In the genomic region with DNA sequence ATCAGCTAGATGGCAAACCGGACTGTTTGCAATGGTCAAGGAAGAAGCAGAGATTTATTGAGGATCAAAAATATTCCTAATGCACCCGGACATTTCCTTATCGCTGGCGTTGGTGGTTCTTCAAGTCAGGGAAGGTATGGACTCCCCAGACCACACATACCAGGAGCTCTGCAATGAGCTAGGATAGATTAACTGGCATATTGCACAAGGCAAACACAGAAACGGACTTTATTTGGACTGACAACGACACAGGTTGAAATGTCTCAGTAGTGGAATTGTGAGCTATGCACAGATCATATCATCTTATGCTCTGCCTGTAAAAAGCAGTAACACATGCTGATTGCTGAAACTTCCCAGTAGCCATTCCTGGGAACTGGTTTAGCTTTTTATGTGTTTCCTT, we compare ENCODE assay signal across 11 cellular contexts. TPM values are rescaled to one million over a fixed set of nuclear protein-coding genes. Genes with fewer than 3 reads are reported as not detected.
A peak's percentile ranks its signal among the peaks of the same experiment; 100 is the strongest.
DNase-seq lines count a peak whose midpoint lies in the region; ATAC-seq and TF ChIP-seq lines count a peak whose summit lies in the region.
"Had no signal": no experiment of that assay in that cellular context is flagged by ENCODE, and none has a peak within 500 bp of the region (broad histone marks: within the 10 kb centered on the region; RNA-seq: fewer than 3 reads in every experiment).

No MANE protein-coding gene starts in this region.

- no peaks in the 10 kb centered on the region for H3K9me3 Mint-ChIP-seq in naive thymus-derived CD4-positive, alpha-beta T cell

- peak overlapping the region in 6 of 10 donors; percentile 21 to 85 (median 50) for H3K4me3 Mint-ChIP-seq in naive thymus-derived CD4-positive, alpha-beta T cell

- no peaks in the 10 kb centered on the region for H3K79me2 ChIP-seq in smooth muscle cell (ENCODE audit: low read depth)

- no peaks in the 10 kb centered on the region for H3K9me3 ChIP-seq in naive thymus-derived CD4-positive, alpha-beta T cell (ENCODE audit: control insufficient read depth in 2 of 3, low read length in 3 of 3)
- H3K9me3 ChIP-seq in transverse colon (no peaks in the 10 kb centered on the region), smooth muscle cell (replicated peaks; ENCODE audit: low read depth) (no peaks in the 10 kb centered on the region)
- H3K9me3 ChIP-seq: body of pancreas had no signal

- H3K9ac ChIP-seq in smooth muscle cell (ENCODE audit: low read depth), result no peak overlapping the region

- intact Hi-C loops in dorsolateral prefrontal cortex (cut with DNase I) (loop anchor here in 1 of 2 donors (5.0 kb wide), 1 partner anchor 89 kb away; no protein-coding TSS in a partner anchor), transverse colon (cut with DNase I; ENCODE audit: low total_unique reads) (no loop called here)
- intact Hi-C loops in naive thymus-derived CD4-positive, alpha-beta T cell (cut with micrococcal nuclease), result loop anchor here in 1 of 2 donors (5.0 kb wide), 1 partner anchor 236 kb away; a partner anchor contains a TSS

- H3K4me1 ChIP-seq in naive thymus-derived CD4-positive, alpha-beta T cell (ENCODE audit: control insufficient read depth in 2 of 2, insufficient read depth in 2 of 2, low read length in 2 of 2), result peaks cover 0 to 7% of the 10 kb centered on the region in 2 donors
- H3K4me1 ChIP-seq in transverse colon, result peaks cover 0 to 6% (median 0%) of the 10 kb centered on the region in 4 donors
- no peaks in the 10 kb centered on the region for H3K4me1 ChIP-seq in smooth muscle cell (ENCODE audit: low read depth)

- no peak for TF ChIP-seq EP300 in transverse colon (IDR thresholded peaks at IDR 0.05; ENCODE audit: low read depth)

- in situ Hi-C loops in transverse colon (cut with MboI; ENCODE audit: low pct_ligation_motif_present in 1 of 4, low pct_unique_long_range_greater_than_20kb in 1 of 4, low sequenced_read_pairs in 3 of 4), result no loop called here

- H3K27ac Mint-ChIP-seq in naive thymus-derived CD4-positive, alpha-beta T cell, result peak overlapping the region in 3 of 9 donors; percentile 2 to 44 (median 3)

- peaks cover 0 to 5% (median 3%) of the 10 kb centered on the region in 7 donors for H3K4me1 Mint-ChIP-seq in naive thymus-derived CD4-positive, alpha-beta T cell

- no peaks in the 10 kb centered on the region for H4K20me1 ChIP-seq in smooth muscle cell (ENCODE audit: low read depth)

- peaks cover 0 to 32% (median 0%) of the 10 kb centered on the region in 5 donors for H3K27me3 Mint-ChIP-seq in naive thymus-derived CD4-positive, alpha-beta T cell

- no peak for TF ChIP-seq POLR2A in transverse colon (IDR thresholded peaks at IDR 0.05)

- H3K4me3 ChIP-seq in dorsolateral prefrontal cortex (peak overlapping the region in 58 of 59 donors; percentile 11 to 78 (median 65)), transverse colon (peak overlapping the region in 3 of 4 donors; percentile 42 to 65 (median 53)), smooth muscle cell (no peak overlapping the region)
- no peak overlapping the region for H3K4me3 ChIP-seq in naive thymus-derived CD4-positive, alpha-beta T cell (ENCODE audit: low read length)

- H3K36me3 ChIP-seq in naive thymus-derived CD4-positive, alpha-beta T cell (ENCODE audit: control insufficient read depth in 2 of 3, insufficient read depth in 3 of 3, low read length in 3 of 3), result no peaks in the 10 kb centered on the region
- no peaks in the 10 kb centered on the region for H3K36me3 ChIP-seq in transverse colon
- no peaks in the 10 kb centered on the region for H3K36me3 ChIP-seq in smooth muscle cell (ENCODE audit: low read depth)

- POLR2A ChIA-PET in naive thymus-derived CD4-positive, alpha-beta T cell (lab: Charles Lee), result no interaction called here

- no peaks in the 10 kb centered on the region for H3K36me3 Mint-ChIP-seq in naive thymus-derived CD4-positive, alpha-beta T cell

- H3K27ac ChIP-seq in dorsolateral prefrontal cortex, result peak overlapping the region in 53 of 59 donors; percentile 19 to 88 (median 72)
- H3K27ac ChIP-seq in naive thymus-derived CD4-positive, alpha-beta T cell (ENCODE audit: low read depth, low read length), result no peak overlapping the region
- peak overlapping the region; percentile 65 to 77 (median 70) for H3K27ac ChIP-seq in transverse colon
- no peak overlapping the region for H3K27ac ChIP-seq in smooth muscle cell (ENCODE audit: low read depth)

- H3K4me2 ChIP-seq in smooth muscle cell, result no peak overlapping the region

- peak; percentile 24 for DNase-seq in NCI-H82 (lab: John Stamatoyannopoulos, UW)
- DNase-seq in NCI-H82 treated with DMSO at 0.1 percent for 48 hours (lab: John Stamatoyannopoulos, UW; ENCODE audit: unreplicated experiment), result no peak
- no peak for DNase-seq in dorsolateral prefrontal cortex
- no peak for DNase-seq in naive thymus-derived CD4-positive, alpha-beta T cell
- no peak for DNase-seq in transverse colon
- no peak for DNase-seq in EL
- DNase-seq in smooth muscle cell (lab: John Stamatoyannopoulos, UW; ENCODE audit: unreplicated experiment), result no peak
- DNase-seq: PC-3, T1000 had no signal

- H3K27me3 ChIP-seq in dorsolateral prefrontal cortex (peaks cover 0 to 37% (median 4%) of the 10 kb centered on the region in 45 donors), transverse colon (no peaks in the 10 kb centered on the region), smooth muscle cell (ENCODE audit: low read depth) (no peaks in the 10 kb centered on the region)
- H3K27me3 ChIP-seq in naive thymus-derived CD4-positive, alpha-beta T cell (ENCODE audit: control insufficient read depth in 2 of 2, insufficient read depth in 2 of 2, low read length in 2 of 2), result no peaks in the 10 kb centered on the region
- H3K27me3 ChIP-seq: body of pancreas had no signal

- CTCF ChIA-PET in naive thymus-derived CD4-positive, alpha-beta T cell (lab: Charles Lee), result no interaction called here

- TF ChIP-seq CTCF in dorsolateral prefrontal cortex (IDR thresholded peaks at IDR 0.05 in 54 of 56, conservative IDR thresholded peaks at IDR 0.05 in 2 of 56; ENCODE audit: low read depth in 1 of 56, partially characterized antibody in 56 of 56), result no peak
- no peak for TF ChIP-seq CTCF in transverse colon (IDR thresholded peaks at IDR 0.05)
- TF ChIP-seq CTCF in smooth muscle cell (IDR thresholded peaks at IDR 0.05; ENCODE audit: borderline replicate concordance, insufficient read depth, poor library complexity, severe bottlenecking), result no peak

- no peak for ATAC-seq in naive thymus-derived CD4-positive, alpha-beta T cell
- no peak for ATAC-seq in HG02571 (IDR thresholded peaks at IDR 0.05; ENCODE audit: unreplicated experiment)
- ATAC-seq: PC-3 had no signal

- WGBS in transverse colon (ENCODE audit: low coverage in 1 of 2), 2 donors, result 42% methylated on average over 6 of the region's 6 CpGs; no CpG with 5 or more reads in 1 of the 2 donors
- WGBS in smooth muscle cell (ENCODE audit: low lambda C conversion rate), result 78% methylated on average over 6 of the region's 6 CpGs

- H3F3A ChIP-seq in smooth muscle cell (ENCODE audit: low read depth), result no peaks in the 10 kb centered on the region

- no peak overlapping the region for H2AFZ ChIP-seq in smooth muscle cell (ENCODE audit: low read depth)

RNA-seq across cellular contexts. Expression of a gene that starts 1.7 kb away (rescaled TPM):
- total RNA-seq in dorsolateral prefrontal cortex (100 to 1,000 TPM; 204 to 737 (median 578) TPM), transverse colon (100 to 1,000 TPM in 3 of 4 donors, 10 to 100 TPM in 1; 26.9 to 170 (median 134) TPM), smooth muscle cell (1.5 and 2.2 TPM in 2 replicates)
- total RNA-seq in naive thymus-derived CD4-positive, alpha-beta T cell, result under 1 TPM in 3 of 5 experiments, not detected in 2; 0.27 to 0.48 (median 0.41) TPM
- 1 to 10 TPM in 1 of 2 donors, under 1 TPM in 1; 0.65 to 1.3 TPM for polyA plus RNA-seq in naive thymus-derived CD4-positive, alpha-beta T cell
- polyA plus RNA-seq in smooth muscle cell, result 3.3 and 3.9 TPM in 2 replicates
- total RNA-seq: PC-3 had no signal

Comparison
In these comparisons a context has a peak if more than half of its experiments do, and no peak if none do; other contexts are left out.
1. H3K27ac ChIP-seq: peak in dorsolateral prefrontal cortex (53 of 59) and transverse colon (4 of 4); none in naive thymus-derived CD4-positive, alpha-beta T cell (single experiment) and smooth muscle cell (single experiment).
2. H3K4me3 ChIP-seq: peak in dorsolateral prefrontal cortex (58 of 59) and transverse colon (3 of 4); none in naive thymus-derived CD4-positive, alpha-beta T cell (single experiment) and smooth muscle cell (single experiment).